26 cellular contexts compared by ENCODE assay signal in genomic region chr17:33501185-33501584, GRCh38.
"Had no signal": no experiment of that assay in that cellular context is flagged by ENCODE, and none has a peak within 500 bp of the region (broad histone marks: within the 10 kb centered on the region; RNA-seq: fewer than 3 reads in every experiment).

No MANE protein-coding gene starts in this region.

- H3K4me3 ChIP-seq: ascending aorta, body of pancreas, Peyer's patch, SJSA1 had no signal

- H3K27me3 ChIP-seq: ascending aorta, body of pancreas, Peyer's patch, SJSA1 had no signal

- H3K27ac ChIP-seq: ascending aorta, body of pancreas, Peyer's patch, RWPE1, SJSA1 had no signal

- H3K9me3 ChIP-seq: ascending aorta, body of pancreas, Peyer's patch, SJSA1 had no signal

- DNase-seq: activated CD4-positive, alpha-beta T cell treated with anti-CD3 and anti-CD28 coated beads for 48 hours; activated CD4-positive, alpha-beta T cell treated with anti-CD3 and anti-CD28 coated beads, Interleukin-2, amount 50 U/mL, for 4 hours; activated CD8-positive, alpha-beta memory T cell treated with anti-CD3 and anti-CD28 coated beads, Interleukin-2, amount 10 ng/mL, durations not matched to agents 7 days and 5 days; activated effector memory CD4-positive, alpha-beta T cell treated with Interleukin-2 at 50 U/mL for 16 hours; activated naive CD4-positive, alpha-beta T cell; activated T-cell treated with anti-CD3 and anti-CD28 coated beads, Interleukin-2, amount 50 U/mL, for 24 hours; amniotic stem cell; body of pancreas; central memory CD4-positive, alpha-beta T cell; MM.1S; NCI-H1105; NCI-H1436; NCI-H1694 treated with DMSO at 0.1 percent for 48 hours; NCI-H2029 treated with DMSO at 0.1 percent for 48 hours; NCI-H345; NCI-H510A; NCI-H69; NK-92 treated with Interleukin-12 subunit alpha and Interleukin-12 subunit beta, amount 100 ng/mL, for 24 hours; OCI-M1; Peyer's patch; SHP77; T-helper 9 cell had no signal

- H3K4me1 ChIP-seq: ascending aorta, body of pancreas, Peyer's patch, SJSA1 had no signal

- ATAC-seq: activated CD4-positive, CD25-positive, alpha-beta regulatory T cell treated with anti-CD3 and anti-CD28 coated beads, Interleukin-2, amount 50 U/mL, for 24 hours; activated CD8-positive, alpha-beta memory T cell treated with anti-CD3 and anti-CD28 coated beads, Interleukin-2, amount 10 ng/mL, durations not matched to agents 7 days and 5 days; body of pancreas had no signal

- H3K36me3 ChIP-seq: ascending aorta, Peyer's patch, SJSA1 had no signal
